35 cellular contexts compared by ENCODE assay signal in the genomic region with DNA sequence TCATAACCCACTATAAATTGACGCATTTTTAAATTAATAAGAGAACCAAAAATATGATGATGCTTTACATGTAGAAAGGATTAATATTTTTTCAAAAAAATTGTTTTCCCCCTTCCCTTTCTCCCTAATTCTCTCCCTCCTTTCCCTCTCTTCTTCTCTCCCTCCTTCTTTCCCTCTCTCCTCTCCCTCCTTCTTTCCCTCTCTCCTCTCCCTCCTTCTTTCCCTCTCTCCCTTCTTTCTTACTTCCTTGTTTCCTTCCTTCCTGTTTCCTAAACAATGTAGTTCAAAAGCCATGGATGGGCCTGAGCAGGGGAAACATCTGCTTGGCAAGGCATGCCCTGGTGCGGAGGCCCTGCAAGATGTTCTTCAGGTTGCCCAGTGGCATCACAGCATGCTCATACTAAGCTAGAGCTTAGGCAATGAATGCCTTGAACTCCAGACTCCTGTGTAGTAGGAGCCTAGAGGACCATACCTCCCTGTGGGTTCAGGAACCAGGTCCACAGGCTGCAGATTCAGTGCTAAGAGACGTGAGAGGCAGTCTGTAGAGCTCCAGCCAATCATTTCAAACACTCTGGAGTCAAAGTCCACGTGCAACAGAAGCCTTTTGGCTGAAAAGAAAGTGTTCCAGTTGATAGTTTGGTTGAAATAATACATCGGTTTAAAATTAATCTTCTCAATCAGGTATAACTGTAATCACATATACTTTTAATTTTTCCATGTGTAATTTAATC.
"Had no signal": no experiment of that assay in that cellular context is flagged by ENCODE, and none has a peak within 500 bp of the region (broad histone marks: within the 10 kb centered on the region; RNA-seq: fewer than 3 reads in every experiment).

No MANE protein-coding gene starts in this region.

- H3K9me3 ChIP-seq: MG63 had no signal

- DNase-seq: Karpas-422, Kasumi-1, MG63, MM.1S, MV-4-11, NCI-H1048, NCI-H1092, NCI-H1092 treated with DMSO at 0.1 percent for 48 hours, NCI-H1105, NCI-H1105 treated with DMSO at 0.1 percent for 48 hours, NCI-H1417, NCI-H1417 treated with DMSO at 0.1 percent for 48 hours, NCI-H1436, NCI-H1436 treated with DMSO at 0.1 percent for 48 hours, NCI-H146, NCI-H1694, NCI-H1694 treated with DMSO at 0.1 percent for 48 hours, NCI-H187, NCI-H187 treated with DMSO at 0.1 percent for 48 hours, NCI-H1930, NCI-H2029, NCI-H2029 treated with DMSO at 0.1 percent for 48 hours, NCI-H2081, NCI-H2081 treated with DMSO at 0.1 percent for 48 hours, NCI-H2107, NCI-H2171, NCI-H2171 treated with DMSO at 0.1 percent for 48 hours, NCI-H2227 treated with DMSO at 0.1 percent for 48 hours, NCI-H226, NCI-H345, NCI-H446, NCI-H446 treated with DMSO at 0.1 percent for 48 hours, NCI-H510A, NCI-H510A treated with DMSO at 0.1 percent for 48 hours, NCI-H524 had no signal

- H3K4me3 ChIP-seq: MG63 had no signal

- H3K36me3 ChIP-seq: MG63 had no signal

- H3K27me3 ChIP-seq: MG63 had no signal
